ENCODE assay signal across 13 cellular contexts in the genomic region with DNA sequence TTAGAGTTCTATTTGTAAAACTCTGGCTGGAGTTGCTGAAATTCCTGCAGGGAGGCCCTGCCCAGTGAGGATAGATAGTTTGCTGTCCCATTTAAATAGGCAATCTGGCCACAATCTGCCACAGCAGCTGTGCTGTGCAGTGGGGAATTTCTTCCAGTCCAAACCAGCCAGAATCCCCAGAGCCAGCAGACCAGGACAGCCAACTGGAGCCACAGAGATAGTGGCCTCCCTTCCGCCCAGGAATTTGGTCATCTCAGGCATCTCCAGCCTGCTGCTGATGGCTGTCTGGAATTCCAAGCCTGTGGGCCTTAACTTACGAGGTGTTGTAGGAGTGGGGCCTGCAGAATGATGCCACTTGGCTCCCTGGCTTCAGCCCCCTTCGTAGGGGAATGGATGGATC.
"Had no signal": no experiment of that assay in that cellular context is flagged by ENCODE, and none has a peak within 500 bp of the region (broad histone marks: within the 10 kb centered on the region; RNA-seq: fewer than 3 reads in every experiment).

No MANE protein-coding gene starts in this region.

- ATAC-seq: left colon; mucosa of descending colon; natural killer cell treated with Interleukin-12 subunit alpha and Interleukin-12 subunit beta and Interleukin-15 and Interleukin-18, amount 100 ng/mL, for 72 hours; pancreas; right cardiac atrium had no signal

- H3K27ac ChIP-seq: dorsolateral prefrontal cortex, hepatocyte, pancreas had no signal

- H3K27me3 ChIP-seq: dorsolateral prefrontal cortex, hepatocyte, pancreas had no signal

- H3K79me2 ChIP-seq: hepatocyte had no signal

- H3K4me3 ChIP-seq: dorsolateral prefrontal cortex, hepatocyte, mucosa of descending colon, pancreas, smooth muscle cell had no signal

- DNase-seq: cortex of kidney; dorsolateral prefrontal cortex; effector CD8-positive, alpha-beta T cell; left colon; mucosa of descending colon; occipital lobe; right cardiac atrium; stimulated activated CD4-positive, alpha-beta T cell treated with anti-CD3 and anti-CD28 coated beads, Interleukin-2, amount 100 ng/mL, for 48 hours; stimulated activated naive CD4-positive, alpha-beta T cell treated with Interleukin-2 at 50 U/mL for 16 hours had no signal

- H3K36me3 ChIP-seq: pancreas had no signal

- H3K9me3 ChIP-seq: pancreas had no signal

- H3K4me2 ChIP-seq: hepatocyte, smooth muscle cell had no signal

- H3K4me1 ChIP-seq: pancreas had no signal

- H2AFZ ChIP-seq: hepatocyte had no signal
